20 cellular contexts compared by ENCODE assay signal in genomic region chr15:57646057-57646456, GRCh38. TPM values are rescaled to one million over a fixed set of nuclear protein-coding genes. Genes with fewer than 3 reads are reported as not detected.
DNase-seq lines count a peak whose midpoint lies in the region; ATAC-seq and TF ChIP-seq lines count a peak whose summit lies in the region.
"Had no signal": no experiment of that assay in that cellular context is flagged by ENCODE, and none has a peak within 500 bp of the region (broad histone marks: within the 10 kb centered on the region; RNA-seq: fewer than 3 reads in every experiment).

No MANE protein-coding gene starts in this region.

- 44 to 68% methylated on average over 5 of the region's 5 CpGs for WGBS in heart right ventricle, 2 donors

- peaks cover 11% of the 10 kb centered on the region for H3K4me1 Mint-ChIP-seq in stimulated activated naive CD8-positive, alpha-beta T cell treated with anti-CD3 and anti-CD28 coated beads, Interleukin-15, amount 100 ng/mL, for 72 hours
- peaks cover 12 to 27% (median 25%) of the 10 kb centered on the region in 3 donors for H3K4me1 Mint-ChIP-seq in naive B cell

- peak overlapping the region in 2 of 10 donors; percentile 25 for H3K4me3 ChIP-seq in heart right ventricle
- H3K4me3 ChIP-seq: BLaER1, K562, SJSA1 had no signal

- TF ChIP-seq CTCF in heart right ventricle (IDR thresholded peaks at IDR 0.05), result peak in 1 of 9 donors; percentile 11

- H3K27me3 Mint-ChIP-seq in stimulated activated naive CD8-positive, alpha-beta T cell treated with anti-CD3 and anti-CD28 coated beads, Interleukin-15, amount 100 ng/mL, for 72 hours, result peaks cover 32% of the 10 kb centered on the region
- H3K27me3 Mint-ChIP-seq in naive B cell, result no peaks in the 10 kb centered on the region
- H3K27me3 Mint-ChIP-seq: CD4-positive, CD25-positive, alpha-beta regulatory T cell had no signal

- peak overlapping the region; percentile 48 to 86 (median 74) for H3K27ac ChIP-seq in heart right ventricle
- H3K27ac ChIP-seq: BLaER1, SJSA1 had no signal

- H3K27ac Mint-ChIP-seq in stimulated activated naive CD8-positive, alpha-beta T cell treated with anti-CD3 and anti-CD28 coated beads, Interleukin-15, amount 100 ng/mL, for 72 hours, result peak overlapping the region; percentile 28 to 61
- H3K27ac Mint-ChIP-seq in naive B cell, result peak overlapping the region in 4 of 6 donors; percentile 1 to 65 (median 53)
- H3K27ac Mint-ChIP-seq: CD4-positive, CD25-positive, alpha-beta regulatory T cell had no signal

- H3K9me3 Mint-ChIP-seq in stimulated activated naive CD8-positive, alpha-beta T cell treated with anti-CD3 and anti-CD28 coated beads, Interleukin-15, amount 100 ng/mL, for 72 hours, result no peaks in the 10 kb centered on the region
- no peaks in the 10 kb centered on the region for H3K9me3 Mint-ChIP-seq in naive B cell
- H3K9me3 Mint-ChIP-seq: CD4-positive, CD25-positive, alpha-beta regulatory T cell had no signal

- DNase-seq in stimulated activated naive CD8-positive, alpha-beta T cell treated with anti-CD3 and anti-CD28 coated beads, Interleukin-15, amount 100 ng/mL, for 72 hours, result no peak
- DNase-seq in stimulated activated naive CD8-positive, alpha-beta T cell treated with anti-CD3 and anti-CD28 coated beads, Interleukin-15, Interleukin-2, amounts not matched to agents 100 U/mL and 50 U/mL, for 24 hours, result no peak
- DNase-seq in heart right ventricle (no peak), naive B cell (no peak), epidermal melanocyte (ENCODE audit: insufficient read length, low spot score) (no peak), left lobe of liver (ENCODE audit: low spot score) (no peak)
- DNase-seq: CD4-positive, CD25-positive, alpha-beta regulatory T cell; H7; Kasumi-1; NCI-H1092 treated with DMSO at 0.1 percent for 48 hours; NCI-H1436 treated with DMSO at 0.1 percent for 48 hours; NCI-H187 treated with DMSO at 0.1 percent for 48 hours; NCI-H2171 treated with DMSO at 0.1 percent for 48 hours; NCI-H345; NCI-H510A treated with DMSO at 0.1 percent for 48 hours had no signal

- H3K4me1 ChIP-seq in heart right ventricle, result peaks cover 0 to 68% (median 35%) of the 10 kb centered on the region in 9 donors
- H3K4me1 ChIP-seq: BLaER1, SJSA1 had no signal

- intact Hi-C loops in heart right ventricle (cut with DNase I), result loop anchor here in 1 of 10 donors (2.0 kb wide), 1 partner anchor 85 kb away; no protein-coding TSS in a partner anchor

- no peak for ATAC-seq in stimulated activated naive CD8-positive, alpha-beta T cell treated with anti-CD3 and anti-CD28 coated beads, Interleukin-15, amount 100 ng/mL, for 72 hours
- ATAC-seq in stimulated activated naive CD8-positive, alpha-beta T cell treated with anti-CD3 and anti-CD28 coated beads, Interleukin-15, Interleukin-2, amounts not matched to agents 100 U/mL and 50 U/mL, for 24 hours, result no peak
- ATAC-seq in heart right ventricle (peak in 7 of 8 donors; percentile 15 to 78 (median 63)), naive B cell (ENCODE audit: low read depth in 2 of 2) (no peak), HG02981 (IDR thresholded peaks at IDR 0.05; ENCODE audit: unreplicated experiment) (no peak), left lobe of liver (no peak)
- ATAC-seq: K562 had no signal

- H3K27me3 ChIP-seq in heart right ventricle, result no peaks in the 10 kb centered on the region
- H3K27me3 ChIP-seq: BLaER1 had no signal

- peaks cover 19 to 25% of the 10 kb centered on the region in 2 donors for H3K36me3 Mint-ChIP-seq in naive B cell

- H3K9me3 ChIP-seq in heart right ventricle, result no peaks in the 10 kb centered on the region
- H3K9me3 ChIP-seq: BLaER1, SJSA1 had no signal

- H3K4me3 Mint-ChIP-seq in stimulated activated naive CD8-positive, alpha-beta T cell treated with anti-CD3 and anti-CD28 coated beads, Interleukin-15, amount 100 ng/mL, for 72 hours, result no peak overlapping the region
- H3K4me3 Mint-ChIP-seq in naive B cell, result no peak overlapping the region
- H3K4me3 Mint-ChIP-seq: CD4-positive, CD25-positive, alpha-beta regulatory T cell had no signal

- H3K36me3 ChIP-seq in heart right ventricle, result peaks cover 0 to 52% (median 0%) of the 10 kb centered on the region in 9 donors
- H3K36me3 ChIP-seq: BLaER1, SJSA1 had no signal

RNA-seq across cellular contexts. Expression of gene MYZAP, which starts 54.4 kb away (rescaled TPM):
- total RNA-seq in heart right ventricle, result 1,000 to 10,000 TPM in 4 of 10 donors, 100 to 1,000 TPM in 6; 505 to 1,280 (median 954) TPM
- 100 to 1,000 TPM; 197 to 303 TPM for polyA plus RNA-seq in heart right ventricle
- 10 to 100 TPM in 2 of 6 donors, 1 to 10 TPM in 4; 4.5 to 15.3 (median 7.4) TPM for polyA plus RNA-seq in naive B cell (ENCODE audit: low read depth in 6 of 6)
- total RNA-seq in left lobe of liver, result 0.58 TPM
- total RNA-seq: K562, SJSA1 had no signal
- polyA plus RNA-seq: AG04450 had no signal

Comparison
In these comparisons a context has a peak if more than half of its experiments do, and no peak if none do; other contexts are left out.
1. ATAC-seq: peak in heart right ventricle (7 of 8); none in stimulated activated naive CD8-positive, alpha-beta T cell treated with anti-CD3 and anti-CD28 coated beads, Interleukin-15, amount 100 ng/mL, for 72 hours (single experiment), stimulated activated naive CD8-positive, alpha-beta T cell treated with anti-CD3 and anti-CD28 coated beads, Interleukin-15, Interleukin-2, amounts not matched to agents 100 U/mL and 50 U/mL, for 24 hours (single experiment), naive B cell (0 of 2), HG02981 (single experiment) and left lobe of liver (single experiment).
2. RNA of gene MYZAP, which starts 54.4 kb away (total RNA-seq): 505 to 1,280 TPM in heart right ventricle; 0.58 TPM in left lobe of liver (single experiment); every median in the first group is over 100 times any median in the second.